16 cellular contexts compared by ENCODE assay signal in genomic region chr7:13879994-13880686, GRCh38.
DNase-seq lines count a peak whose midpoint lies in the region; TF ChIP-seq lines count a peak whose summit lies in the region.
"Had no signal": no experiment of that assay in that cellular context is flagged by ENCODE, and none has a peak within 500 bp of the region (broad histone marks: within the 10 kb centered on the region; RNA-seq: fewer than 3 reads in every experiment).

No MANE protein-coding gene starts in this region.

- H3K9me3 Mint-ChIP-seq in nephron progenitor cell, result no peaks in the 10 kb centered on the region

- H3K27me3 Mint-ChIP-seq in nephron progenitor cell (ENCODE audit: low read depth, poor library complexity), result no peaks in the 10 kb centered on the region
- H3K27me3 Mint-ChIP-seq: IgD-negative memory B cell had no signal

- H3K27ac ChIP-seq in esophagus (ENCODE audit: low read depth in 2 of 2, low read length in 1 of 2), result peak overlapping the region; percentile 31 to 62

- H3K36me3 ChIP-seq in esophagus (ENCODE audit: control insufficient read depth in 2 of 2, insufficient read depth in 2 of 2, low read length in 1 of 2), result no peaks in the 10 kb centered on the region
- H3K36me3 ChIP-seq: BE2C, sigmoid colon had no signal

- H3K4me3 Mint-ChIP-seq in nephron progenitor cell, result no peak overlapping the region
- H3K4me3 Mint-ChIP-seq: IgD-negative memory B cell, immature natural killer cell had no signal

- H3K36me3 Mint-ChIP-seq in nephron progenitor cell (ENCODE audit: low read depth), result no peaks in the 10 kb centered on the region
- H3K36me3 Mint-ChIP-seq: IgD-negative memory B cell, immature natural killer cell had no signal

- no peaks in the 10 kb centered on the region for H3K4me1 ChIP-seq in esophagus (ENCODE audit: control insufficient read depth in 2 of 2, insufficient read depth in 2 of 2, low read length in 1 of 2)
- H3K4me1 ChIP-seq: BE2C had no signal

- no peak for TF ChIP-seq CTCF in nephron progenitor cell (IDR thresholded peaks at IDR 0.05)

- no peaks in the 10 kb centered on the region for H3K4me1 Mint-ChIP-seq in nephron progenitor cell
- H3K4me1 Mint-ChIP-seq: IgD-negative memory B cell, immature natural killer cell had no signal

- 54 to 57% methylated on average over 2 of the region's 2 CpGs for WGBS in esophagus, 2 donors

- H3K27me3 ChIP-seq in esophagus (ENCODE audit: control insufficient read depth in 1 of 2, insufficient read depth in 2 of 2, low read length in 2 of 2), result no peaks in the 10 kb centered on the region
- H3K27me3 ChIP-seq: BE2C, sigmoid colon had no signal

- peak; percentile 91 for DNase-seq in ELR (ENCODE audit: low read depth)
- peak; percentile 24 for DNase-seq in RKO (ENCODE audit: low spot score)
- no peak for DNase-seq in nephron progenitor cell
- no peak for DNase-seq in NCI-H2171 (lab: John Stamatoyannopoulos, UW)
- DNase-seq in occipital lobe (lab: John Stamatoyannopoulos, UW), result no peak
- DNase-seq in SHP77 (lab: John Stamatoyannopoulos, UW), result no peak
- DNase-seq in NCI-H1694 (lab: John Stamatoyannopoulos, UW), result no peak
- DNase-seq: activated naive CD4-positive, alpha-beta T cell; BE2C; immature natural killer cell; NCI-H1417 treated with DMSO at 0.1 percent for 48 hours; NCI-H748 treated with DMSO at 0.1 percent for 48 hours; Right ventricle myocardium superior; sigmoid colon had no signal

- H3K9me3 ChIP-seq in esophagus (ENCODE audit: control insufficient read depth in 2 of 2, insufficient read depth in 1 of 2, low read depth in 1 of 2, low read length in 1 of 2), result no peaks in the 10 kb centered on the region
- H3K9me3 ChIP-seq: BE2C, sigmoid colon had no signal

- peak overlapping the region; percentile 58 for H3K27ac Mint-ChIP-seq in nephron progenitor cell
- H3K27ac Mint-ChIP-seq: IgD-negative memory B cell, immature natural killer cell had no signal

- no peak overlapping the region for H3K4me3 ChIP-seq in esophagus (ENCODE audit: low read depth in 1 of 2, low read length in 2 of 2)
- H3K4me3 ChIP-seq: sigmoid colon had no signal

Comparison
In these comparisons a context has a peak if more than half of its experiments do, and no peak if none do; other contexts are left out.
1. DNase-seq: peak in ELR (single experiment) and RKO (single experiment); none in nephron progenitor cell (single experiment), NCI-H2171 (single experiment), occipital lobe (single experiment), SHP77 (0 of 2) and NCI-H1694 (single experiment).